ENCODE assay signal across 20 cellular contexts in the genomic region with DNA sequence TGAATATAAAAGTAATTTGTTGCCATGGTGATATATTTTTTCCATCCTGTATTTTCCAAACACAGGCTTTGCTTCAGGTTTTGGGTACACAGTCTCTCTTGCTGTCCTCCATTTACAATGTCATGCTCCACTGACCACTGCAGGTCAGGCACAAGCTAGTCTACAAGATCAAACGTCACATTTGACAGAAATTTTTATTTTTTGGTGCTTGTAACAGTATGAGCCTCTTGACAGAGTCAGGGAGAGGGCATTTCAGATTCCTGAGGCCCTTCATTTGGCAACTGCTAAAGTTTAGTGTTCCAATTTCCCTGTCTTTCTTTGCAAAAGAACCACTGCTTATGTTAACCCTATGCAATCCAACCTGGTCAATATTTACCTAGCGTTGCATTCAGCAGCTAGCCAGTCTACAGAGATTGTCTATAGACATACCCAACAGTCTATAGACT.
DNase-seq lines count a peak whose midpoint lies in the region; ATAC-seq and TF ChIP-seq lines count a peak whose summit lies in the region.
"Had no signal": no experiment of that assay in that cellular context is flagged by ENCODE, and none has a peak within 500 bp of the region (broad histone marks: within the 10 kb centered on the region; RNA-seq: fewer than 3 reads in every experiment).

No MANE protein-coding gene starts in this region.

- H3K36me3 ChIP-seq in breast epithelium (no peaks in the 10 kb centered on the region), PC-3 (ENCODE audit: low read depth, low read length) (no peaks in the 10 kb centered on the region)
- H3K36me3 ChIP-seq: heart right ventricle, stomach had no signal

- H3K27ac ChIP-seq in dorsolateral prefrontal cortex (peak overlapping the region in 45 of 59 donors; percentile 3 to 84 (median 59)), breast epithelium (no peak overlapping the region), PC-3 (ENCODE audit: low read length) (no peak overlapping the region)
- H3K27ac ChIP-seq: heart right ventricle, HL-60, parathyroid adenoma, stomach had no signal

- CTCF ChIA-PET in PC-3 (lab: Charles Lee), result no interaction called here

- ATAC-seq in HG02870 (IDR thresholded peaks at IDR 0.05; ENCODE audit: unreplicated experiment), result no peak
- no peak for ATAC-seq in PC-3
- ATAC-seq: heart right ventricle, sciatic nerve had no signal

- H3K4me2 ChIP-seq in PC-3 (ENCODE audit: low read length), result no peak overlapping the region

- POLR2A ChIA-PET in PC-3 (lab: Charles Lee; ENCODE audit: unreplicated experiment), result no interaction called here

- H3K9me3 ChIP-seq in breast epithelium (no peaks in the 10 kb centered on the region), PC-3 (ENCODE audit: low read length) (no peaks in the 10 kb centered on the region)
- H3K9me3 ChIP-seq: heart right ventricle, stomach had no signal

- TF ChIP-seq CTCF in dorsolateral prefrontal cortex (IDR thresholded peaks at IDR 0.05 in 54 of 56, conservative IDR thresholded peaks at IDR 0.05 in 2 of 56; ENCODE audit: low read depth in 1 of 56, partially characterized antibody in 56 of 56), result no peak
- no peak for TF ChIP-seq CTCF in breast epithelium (IDR thresholded peaks at IDR 0.05)
- TF ChIP-seq CTCF in PC-3 (conservative IDR thresholded peaks at IDR 0.05; ENCODE audit: low read depth, low read length), result no peak

- no peak for TF ChIP-seq POLR2A in breast epithelium (IDR thresholded peaks at IDR 0.05)

- H3K4me3 ChIP-seq in dorsolateral prefrontal cortex, result no peak overlapping the region
- H3K4me3 ChIP-seq in breast epithelium, result no peak overlapping the region
- H3K4me3 ChIP-seq in PC-3 (ENCODE audit: low read length), result no peak overlapping the region
- H3K4me3 ChIP-seq: heart right ventricle, stomach had no signal

- no TSS peak for BruUV-seq in PC-3 (replicated peaks; lab: Mats Ljungman, UMichigan)

- no peak overlapping the region for H2AFZ ChIP-seq in PC-3 (ENCODE audit: low read length)
- H2AFZ ChIP-seq: parathyroid adenoma had no signal

- no peaks in the 10 kb centered on the region for H3K4me1 ChIP-seq in breast epithelium
- peaks cover 9% of the 10 kb centered on the region for H3K4me1 ChIP-seq in PC-3 (ENCODE audit: insufficient read depth, low read length)
- H3K4me1 ChIP-seq: parathyroid adenoma had no signal

- intact Hi-C loops in dorsolateral prefrontal cortex (cut with DNase I) (no loop called here), breast epithelium (cut with DNase I; ENCODE audit: low total_unique reads) (loop anchor here (5.0 kb wide), 1 partner anchor 1254 kb away; no protein-coding TSS in a partner anchor), PC-3 (cut with micrococcal nuclease) (no loop called here)

- no peaks in the 10 kb centered on the region for H3K27me3 ChIP-seq in dorsolateral prefrontal cortex
- no peaks in the 10 kb centered on the region for H3K27me3 ChIP-seq in breast epithelium
- no peaks in the 10 kb centered on the region for H3K27me3 ChIP-seq in PC-3 (ENCODE audit: low read length)
- H3K27me3 ChIP-seq: heart right ventricle, stomach had no signal

- no peaks in the 10 kb centered on the region for H4K20me1 ChIP-seq in PC-3 (ENCODE audit: low read length)

- no peaks in the 10 kb centered on the region for H3K79me2 ChIP-seq in PC-3 (ENCODE audit: low read length)
- H3K79me2 ChIP-seq: parathyroid adenoma had no signal

- no peaks in the 10 kb centered on the region for H3F3A ChIP-seq in PC-3 (ENCODE audit: low read length, unreplicated experiment)

- no peak overlapping the region for H3K9ac ChIP-seq in PC-3 (ENCODE audit: low read length)
- H3K9ac ChIP-seq: parathyroid adenoma had no signal

- DNase-seq in DMS53 (lab: John Stamatoyannopoulos, UW) (peak; percentile 93), NCI-H146 (lab: John Stamatoyannopoulos, UW) (peak; percentile 84), NCI-H774 (lab: John Stamatoyannopoulos, UW) (peak; percentile 36), dorsolateral prefrontal cortex (no peak), breast epithelium (ENCODE audit: low spot score in 2 of 2) (no peak), PC-3 (no peak)
- DNase-seq in activated CD4-positive, alpha-beta T cell treated with anti-CD3 and anti-CD28 coated beads, Interleukin-2, amount 50 U/mL, for 48 hours, result no peak
- DNase-seq: activated CD4-positive, alpha-beta T cell treated with anti-CD3 and anti-CD28 coated beads, Interleukin-2, amount 10 ng/mL, durations not matched to agents 24 days and 14 days; aorta; CD4-positive, alpha-beta T cell; endodermal cell; heart right ventricle; KBM-7; NCI-H1105; NCI-H524 treated with DMSO at 0.1 percent for 48 hours; stomach had no signal

- H3K9me2 ChIP-seq in PC-3 (replicated peaks; ENCODE audit: low read length), result no peaks in the 10 kb centered on the region

Comparison
In these comparisons a context has a peak if more than half of its experiments do, and no peak if none do; other contexts are left out.
1. DNase-seq: peak in DMS53 (single experiment), NCI-H146 (single experiment) and NCI-H774 (single experiment); none in dorsolateral prefrontal cortex (0 of 10), breast epithelium (0 of 2), PC-3 (single experiment) and activated CD4-positive, alpha-beta T cell treated with anti-CD3 and anti-CD28 coated beads, Interleukin-2, amount 50 U/mL, for 48 hours (0 of 2).
2. H3K27ac ChIP-seq: peak in dorsolateral prefrontal cortex (45 of 59); none in breast epithelium (0 of 2) and PC-3 (single experiment).